8 cellular contexts compared by ENCODE assay signal in the genomic region with DNA sequence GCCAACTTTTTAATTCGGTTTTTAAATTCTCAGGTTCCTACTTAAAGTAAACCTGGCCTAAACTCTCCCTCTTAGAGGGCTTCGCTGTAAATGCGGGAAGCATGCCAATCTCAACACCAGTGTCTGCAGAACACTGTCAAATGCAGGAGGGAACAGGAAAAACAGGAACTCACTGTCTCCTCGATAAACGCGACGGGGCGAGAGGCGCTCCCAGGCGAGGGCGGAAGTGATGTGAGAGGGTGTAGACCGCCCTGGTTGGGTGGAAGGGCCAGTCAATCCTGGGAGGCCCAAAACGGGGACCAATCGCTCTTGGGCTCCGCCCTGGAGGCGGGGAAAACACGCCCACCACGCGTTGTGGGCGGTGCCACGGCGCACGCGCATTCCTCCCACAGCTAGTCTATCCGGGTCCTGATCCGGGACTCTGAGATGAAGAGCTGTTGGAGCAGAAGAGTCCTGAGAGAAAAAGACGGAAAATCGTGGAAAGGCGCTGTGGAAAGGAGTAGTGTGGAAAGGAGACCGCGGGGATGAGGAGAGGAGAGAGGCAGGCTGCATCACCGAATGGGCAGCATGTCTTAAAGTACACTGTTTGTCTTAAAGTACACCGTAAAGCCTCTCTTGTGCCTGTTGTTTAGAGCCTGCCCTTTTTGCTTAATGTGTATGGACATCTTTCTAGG. TPM values are rescaled to one million over a fixed set of nuclear protein-coding genes. Genes with fewer than 3 reads are reported as not detected.
DNase-seq lines count a peak whose midpoint lies in the region; ATAC-seq and TF ChIP-seq lines count a peak whose summit lies in the region.

No MANE protein-coding gene starts in this region.

- H3K4me2 ChIP-seq in smooth muscle cell = peak overlapping the region; percentile 86

- H3F3A ChIP-seq in smooth muscle cell (ENCODE audit: low read depth) = no peaks in the 10 kb centered on the region

- no peaks in the 10 kb centered on the region for H4K20me1 ChIP-seq in smooth muscle cell (ENCODE audit: low read depth)

- DNase-seq in AG09309 (ENCODE audit: low read depth) (peak; percentile 87), NCI-H226 (peak; percentile 81), activated B cell treated with CpG ODN at 0.5 μM for 24 hours (peak; percentile 99), immature natural killer cell (peak; percentile 98 to 99 (median 99)), smooth muscle cell (lab: John Stamatoyannopoulos, UW; ENCODE audit: unreplicated experiment) (peak; percentile 63)
- DNase-seq in central memory CD4-positive, alpha-beta T cell = peak; percentile 97

- H3K9ac ChIP-seq in smooth muscle cell (ENCODE audit: low read depth) = peak overlapping the region; percentile 64

- H3K36me3 ChIP-seq in smooth muscle cell (ENCODE audit: low read depth) = no peaks in the 10 kb centered on the region

- CTCF ChIA-PET in activated B cell treated with CpG ODN at 0.5 μM for 24 hours (lab: Charles Lee) = interaction anchor here (1.0 to 1.4 kb wide), 5 partner anchors 93 to 178 kb away, joined by 3 to 4 read pairs (median 4); no protein-coding TSS in a partner anchor

- peak overlapping the region; percentile 63 for H3K27ac ChIP-seq in smooth muscle cell (ENCODE audit: low read depth)

- H3K9me3 ChIP-seq in smooth muscle cell (replicated peaks; ENCODE audit: low read depth) = no peaks in the 10 kb centered on the region

- POLR2A ChIA-PET in activated B cell treated with CpG ODN at 0.5 μM for 24 hours (lab: Charles Lee) = interaction anchor here (0.6 to 2.1 kb wide), 12 partner anchors 21 to 568 kb away, joined by 3 to 21 read pairs (median 4); partner anchors contain the start of genes B2M, DUOX1, PATL2 and SHF

- H3K36me3 Mint-ChIP-seq in activated B cell treated with CpG ODN at 0.5 μM for 24 hours (ENCODE audit: low read depth) = peaks cover 6% of the 10 kb centered on the region
- H3K36me3 Mint-ChIP-seq in immature natural killer cell = no peaks in the 10 kb centered on the region

- H3K27ac Mint-ChIP-seq in activated B cell treated with CpG ODN at 0.5 μM for 24 hours = peak overlapping the region; percentile 89
- peak overlapping the region; percentile 91 to 98 (median 97) for H3K27ac Mint-ChIP-seq in immature natural killer cell

- H3K4me3 Mint-ChIP-seq in activated B cell treated with CpG ODN at 0.5 μM for 24 hours (peak overlapping the region; percentile 93), immature natural killer cell (peak overlapping the region; percentile 86 to 97 (median 96))

- no peaks in the 10 kb centered on the region for H3K27me3 ChIP-seq in smooth muscle cell (ENCODE audit: low read depth)

- TF ChIP-seq CTCF in AG09309 (IDR thresholded peaks at IDR 0.05; ENCODE audit: control insufficient read depth, insufficient read depth, low read depth, low read length, missing control alignments) (no peak), activated B cell treated with CpG ODN at 0.5 μM for 24 hours (IDR thresholded peaks at IDR 0.05) (no peak), smooth muscle cell (IDR thresholded peaks at IDR 0.05; ENCODE audit: borderline replicate concordance, insufficient read depth, poor library complexity, severe bottlenecking) (no peak)

- H3K4me3 ChIP-seq in AG09309 (ENCODE audit: control insufficient read depth, low read depth, low read length) (peak overlapping the region; percentile 74), smooth muscle cell (peak overlapping the region; percentile 60)

- intact Hi-C loops in activated B cell treated with CpG ODN at 0.5 μM for 24 hours (cut with micrococcal nuclease) = loop anchor here (1.0 kb wide), 3 partner anchors 79 to 124 kb away; no protein-coding TSS in a partner anchor

- peak overlapping the region; percentile 90 for H2AFZ ChIP-seq in smooth muscle cell (ENCODE audit: low read depth)

- no peaks in the 10 kb centered on the region for H3K4me1 ChIP-seq in smooth muscle cell (ENCODE audit: low read depth)

- peaks cover 14% of the 10 kb centered on the region for H3K4me1 Mint-ChIP-seq in activated B cell treated with CpG ODN at 0.5 μM for 24 hours
- H3K4me1 Mint-ChIP-seq in immature natural killer cell = peaks cover 12 to 24% of the 10 kb centered on the region in 2 donors

- H3K9me3 Mint-ChIP-seq in activated B cell treated with CpG ODN at 0.5 μM for 24 hours (no peaks in the 10 kb centered on the region), immature natural killer cell (no peaks in the 10 kb centered on the region)

- WGBS in smooth muscle cell (ENCODE audit: low lambda C conversion rate) = 11% methylated on average over 33 of the region's 33 CpGs

- H3K27me3 Mint-ChIP-seq in activated B cell treated with CpG ODN at 0.5 μM for 24 hours (no peaks in the 10 kb centered on the region), immature natural killer cell (ENCODE audit: low read depth in 3 of 3) (peaks cover 3 to 6% (median 6%) of the 10 kb centered on the region in 3 donors)

- ATAC-seq in GM19023 (IDR thresholded peaks at IDR 0.05; ENCODE audit: unreplicated experiment) (peak; percentile 100), HG03196 (IDR thresholded peaks at IDR 0.05; ENCODE audit: unreplicated experiment) (peak; percentile 99), activated B cell treated with CpG ODN at 0.5 μM for 24 hours (ENCODE audit: low read depth) (peak; percentile 99)

- H3K79me2 ChIP-seq in smooth muscle cell (ENCODE audit: low read depth) = no peaks in the 10 kb centered on the region

RNA-seq across cellular contexts. Expression of gene SLC28A2, which starts 27.1 kb away (rescaled TPM):
- not detected in 2 replicates for total RNA-seq in activated B cell treated with CpG ODN at 0.5 μM for 24 hours
- not detected for polyA plus RNA-seq in immature natural killer cell
- total RNA-seq in smooth muscle cell = not detected in 2 replicates
- not detected in 2 replicates for polyA plus RNA-seq in smooth muscle cell

Comparison
In these comparisons a context has a peak if more than half of its experiments do, and no peak if none do; other contexts are left out.
1. Peak in every context shown above with its lines: DNase-seq, ATAC-seq, H3K4me3 ChIP-seq and H3K27ac ChIP-seq.